Comparison of ENCODE assay signal across 17 cellular contexts in genomic region chr5:14464101-14464500, GRCh38.
DNase-seq lines count a peak whose midpoint lies in the region; ATAC-seq, FAIRE-seq and TF ChIP-seq lines count a peak whose summit lies in the region.
"Had no signal": no experiment of that assay in that cellular context is flagged by ENCODE, and none has a peak within 500 bp of the region (broad histone marks: within the 10 kb centered on the region; RNA-seq: fewer than 3 reads in every experiment).

No MANE protein-coding gene starts in this region.

- no peak overlapping the region for H3K18ac ChIP-seq in H9 (ENCODE audit: insufficient read length, low read depth, low read length)

- TF ChIP-seq CTCF in GM23338 (conservative IDR thresholded peaks at IDR 0.05; ENCODE audit: low read depth in 2 of 2): no peak
- TF ChIP-seq CTCF in endothelial cell of umbilical vein (IDR thresholded peaks at IDR 0.05; ENCODE audit: extremely low read depth in 1 of 2, insufficient read depth in 1 of 2, low read depth in 1 of 2, low read length in 2 of 2): no peak
- no peak for TF ChIP-seq CTCF in omental fat pad (IDR thresholded peaks at IDR 0.05)
- no peak for TF ChIP-seq CTCF in H9 (conservative IDR thresholded peaks at IDR 0.05)

- no peak for TF ChIP-seq POLR2A in endothelial cell of umbilical vein (IDR thresholded peaks at IDR 0.05; ENCODE audit: low read depth, low read length)

- H4K91ac ChIP-seq in H9 (ENCODE audit: insufficient read length, low read depth, low read length): no peak overlapping the region

- H3K9ac ChIP-seq in endothelial cell of umbilical vein (replicated peaks; ENCODE audit: extremely low read depth, insufficient read depth, low read length) (peak overlapping the region; percentile 22), H9 (ENCODE audit: extremely low read depth, insufficient read length, low read length) (no peak overlapping the region)

- POLR2A ChIA-PET in endothelial cell of umbilical vein (lab: Charles Lee): no interaction called here

- no peak overlapping the region for H2AK5ac ChIP-seq in H9 (ENCODE audit: insufficient read length, low read length)

- H3K79me2 ChIP-seq in GM23338 (replicated peaks; ENCODE audit: insufficient read depth): no peaks in the 10 kb centered on the region
- no peaks in the 10 kb centered on the region for H3K79me2 ChIP-seq in endothelial cell of umbilical vein (ENCODE audit: control insufficient read depth, insufficient read depth, low read length)
- H3K79me2 ChIP-seq in H9 (ENCODE audit: insufficient read depth, low read length): no peaks in the 10 kb centered on the region

- H3K27ac ChIP-seq in GM23338 (ENCODE audit: low read depth) (no peak overlapping the region), endothelial cell of umbilical vein (ENCODE audit: insufficient read depth, low read depth, low read length) (peak overlapping the region; percentile 71), H9 (ENCODE audit: insufficient read length, low read depth, low read length) (no peak overlapping the region)

- no peak overlapping the region for H4K8ac ChIP-seq in H9 (replicated peaks; ENCODE audit: insufficient read length, low read depth, low read length)

- no peaks in the 10 kb centered on the region for H3K27me3 ChIP-seq in GM23338 (ENCODE audit: insufficient read depth)
- no peaks in the 10 kb centered on the region for H3K27me3 ChIP-seq in endothelial cell of umbilical vein (ENCODE audit: control insufficient read depth in 2 of 2, insufficient read depth in 2 of 2, low read length in 2 of 2)
- no peaks in the 10 kb centered on the region for H3K27me3 ChIP-seq in H9 (ENCODE audit: insufficient read depth, low read length)
- H3K27me3 ChIP-seq: tibial nerve had no signal

- H3K23me2 ChIP-seq in H9 (ENCODE audit: insufficient read length, low read depth, low read length, poor library complexity, severe bottlenecking): no peaks in the 10 kb centered on the region

- WGBS in H9 (ENCODE audit: extremely low coverage, insufficient read length, low lambda C conversion rate): no CpG with 5 or more reads among the region's 3 CpGs

- no peak for ATAC-seq in GM23338
- peak; percentile 81 for ATAC-seq in omental fat pad (ENCODE audit: low FRiP score)
- ATAC-seq in stimulated activated memory B cell treated with anti-CD40 and anti-IgM and Interleukin-4, amounts not matched to agents 10 μg/mL and 1 μg/mL and 100 μg/mL, for 72 hours: no peak
- no peak for ATAC-seq in GM18858 (IDR thresholded peaks at IDR 0.05; ENCODE audit: unreplicated experiment)
- no peak for ATAC-seq in activated T-helper 17 cell treated with anti-CD3 and anti-CD28 coated beads, Interleukin-2, amount 50 U/mL, for 72 hours (replicated peaks)
- ATAC-seq: activated CD8-positive, alpha-beta memory T cell treated with anti-CD3 and anti-CD28 coated beads, Interleukin-2, amount 10 ng/mL, durations not matched to agents 7 days and 5 days; CD8-positive, alpha-beta T cell had no signal

- no peak overlapping the region for H2AFZ ChIP-seq in GM23338
- no peak overlapping the region for H2AFZ ChIP-seq in endothelial cell of umbilical vein (ENCODE audit: low read depth, low read length)
- H2AFZ ChIP-seq in H9 (ENCODE audit: low read length): no peak overlapping the region

- H3K4me1 ChIP-seq in GM23338 (ENCODE audit: insufficient read depth) (peaks cover 10% of the 10 kb centered on the region), endothelial cell of umbilical vein (ENCODE audit: control insufficient read depth, extremely low read depth, insufficient read depth, low read length) (peaks cover 25% of the 10 kb centered on the region), H9 (ENCODE audit: insufficient read depth, low read length) (no peaks in the 10 kb centered on the region; the same call in 1 of the 2 replicates)

- no peak overlapping the region for H3K23ac ChIP-seq in H9 (ENCODE audit: insufficient read length, low read depth, low read length)

- no peak for DNase-seq in GM23338 (ENCODE audit: low spot score)
- peak; percentile 86 for DNase-seq in NCI-H748 treated with DMSO at 0.1 percent for 48 hours (lab: John Stamatoyannopoulos, UW)
- no peak for DNase-seq in endothelial cell of umbilical vein (ENCODE audit: low read depth, low spot score)
- DNase-seq in omental fat pad (ENCODE audit: low spot score): no peak
- DNase-seq in H9: no peak
- DNase-seq: activated B cell treated with CpG ODN at 0.5 μM for 24 hours; activated CD8-positive, alpha-beta memory T cell treated with anti-CD3 and anti-CD28 coated beads, Interleukin-2, amount 10 ng/mL, durations not matched to agents 7 days and 5 days; activated naive CD4-positive, alpha-beta T cell treated with Interleukin-2 at 50 U/mL for 16 hours; CD8-positive, alpha-beta T cell; effector memory CD4-positive, alpha-beta T cell; naive B cell; NCI-H1048; stimulated activated CD4-positive, alpha-beta T cell treated with anti-CD3 and anti-CD28 coated beads, Interleukin-2, amount 100 ng/mL, for 24 hours had no signal

- H2BK20ac ChIP-seq in H9 (ENCODE audit: low read depth, low read length, poor library complexity, severe bottlenecking): no peak overlapping the region

- H4K5ac ChIP-seq in H9 (ENCODE audit: insufficient read length, low read depth, low read length): no peak overlapping the region

- no peak overlapping the region for H2BK12ac ChIP-seq in H9 (ENCODE audit: insufficient read length, low read depth, low read length)

- H3K9me2 ChIP-seq in GM23338 (ENCODE audit: insufficient read depth): no peaks in the 10 kb centered on the region

- H3F3A ChIP-seq in GM23338 (replicated peaks; ENCODE audit: low read depth): no peaks in the 10 kb centered on the region

- no peaks in the 10 kb centered on the region for H3K9me3 Mint-ChIP-seq in GM23338
- H3K9me3 Mint-ChIP-seq in stimulated activated memory B cell treated with anti-CD40 and anti-IgM and Interleukin-4, amounts not matched to agents 10 μg/mL and 1 μg/mL and 100 μg/mL, for 72 hours: no peaks in the 10 kb centered on the region
- no peaks in the 10 kb centered on the region for H3K9me3 Mint-ChIP-seq in activated T-helper 17 cell treated with anti-CD3 and anti-CD28 coated beads, Interleukin-2, amount 50 U/mL, for 72 hours
- no peaks in the 10 kb centered on the region for H3K9me3 Mint-ChIP-seq in H9
- H3K9me3 Mint-ChIP-seq: activated B cell treated with CpG ODN at 0.5 μM for 24 hours; CD8-positive, alpha-beta T cell; naive B cell had no signal

- H3K4me3 Mint-ChIP-seq in GM23338: no peak overlapping the region
- no peak overlapping the region for H3K4me3 Mint-ChIP-seq in stimulated activated memory B cell treated with anti-CD40 and anti-IgM and Interleukin-4, amounts not matched to agents 10 μg/mL and 1 μg/mL and 100 μg/mL, for 72 hours
- H3K4me3 Mint-ChIP-seq in activated T-helper 17 cell treated with anti-CD3 and anti-CD28 coated beads, Interleukin-2, amount 50 U/mL, for 72 hours: no peak overlapping the region
- H3K4me3 Mint-ChIP-seq in H9: no peak overlapping the region
- H3K4me3 Mint-ChIP-seq: activated B cell treated with CpG ODN at 0.5 μM for 24 hours; activated CD8-positive, alpha-beta memory T cell treated with anti-CD3 and anti-CD28 coated beads, Interleukin-2, amount 10 ng/mL, durations not matched to agents 7 days and 5 days; CD8-positive, alpha-beta T cell; naive B cell had no signal

- H3K79me1 ChIP-seq in H9 (ENCODE audit: insufficient read depth, low read depth, low read length, poor library complexity, severe bottlenecking): no peaks in the 10 kb centered on the region

- H3K36me3 Mint-ChIP-seq in GM23338 (ENCODE audit: low read depth) (peaks cover 32% of the 10 kb centered on the region), H9 (ENCODE audit: insufficient read depth in 1 of 3, low read depth in 3 of 3) (peaks cover 12 to 51% (median 50%) of the 10 kb centered on the region in 3 experiments; a peak in 6 of 7 replicates)
- peaks cover 79% of the 10 kb centered on the region for H3K36me3 Mint-ChIP-seq in stimulated activated memory B cell treated with anti-CD40 and anti-IgM and Interleukin-4, amounts not matched to agents 10 μg/mL and 1 μg/mL and 100 μg/mL, for 72 hours
- no peaks in the 10 kb centered on the region for H3K36me3 Mint-ChIP-seq in activated T-helper 17 cell treated with anti-CD3 and anti-CD28 coated beads, Interleukin-2, amount 50 U/mL, for 72 hours (ENCODE audit: low read depth)
- H3K36me3 Mint-ChIP-seq: activated CD8-positive, alpha-beta memory T cell treated with anti-CD3 and anti-CD28 coated beads, Interleukin-2, amount 10 ng/mL, durations not matched to agents 7 days and 5 days; CD8-positive, alpha-beta T cell had no signal

- dilution Hi-C loops in endothelial cell of umbilical vein (cut with MboI; ENCODE audit: extremely low pct_ligation_motif_present, low sequenced_read_pairs): no loop called here

- H3K27me3 Mint-ChIP-seq in GM23338 (ENCODE audit: insufficient read depth, low read depth, poor library complexity) (peaks cover 3% of the 10 kb centered on the region), H9 (ENCODE audit: low read depth) (no peaks in the 10 kb centered on the region)
- H3K27me3 Mint-ChIP-seq in stimulated activated memory B cell treated with anti-CD40 and anti-IgM and Interleukin-4, amounts not matched to agents 10 μg/mL and 1 μg/mL and 100 μg/mL, for 72 hours: no peaks in the 10 kb centered on the region
- H3K27me3 Mint-ChIP-seq in activated T-helper 17 cell treated with anti-CD3 and anti-CD28 coated beads, Interleukin-2, amount 50 U/mL, for 72 hours: no peaks in the 10 kb centered on the region
- H3K27me3 Mint-ChIP-seq: activated B cell treated with CpG ODN at 0.5 μM for 24 hours, naive B cell had no signal

- CTCF ChIA-PET in endothelial cell of umbilical vein (lab: Charles Lee): interaction anchor here (0.9 to 2.4 kb wide), 5 partner anchors 9 to 184 kb away, joined by 3 to 8 read pairs (median 4); no protein-coding TSS in a partner anchor

- H3K4me1 Mint-ChIP-seq in GM23338 (peaks cover 10% of the 10 kb centered on the region), H9 (peaks cover 8 to 9% of the 10 kb centered on the region in 2 experiments)
- H3K4me1 Mint-ChIP-seq in stimulated activated memory B cell treated with anti-CD40 and anti-IgM and Interleukin-4, amounts not matched to agents 10 μg/mL and 1 μg/mL and 100 μg/mL, for 72 hours: no peaks in the 10 kb centered on the region
- peaks cover 4% of the 10 kb centered on the region for H3K4me1 Mint-ChIP-seq in activated T-helper 17 cell treated with anti-CD3 and anti-CD28 coated beads, Interleukin-2, amount 50 U/mL, for 72 hours
- H3K4me1 Mint-ChIP-seq: activated B cell treated with CpG ODN at 0.5 μM for 24 hours; activated CD8-positive, alpha-beta memory T cell treated with anti-CD3 and anti-CD28 coated beads, Interleukin-2, amount 10 ng/mL, durations not matched to agents 7 days and 5 days; naive B cell had no signal

- H3K4me3 ChIP-seq in GM23338 (no peak overlapping the region), endothelial cell of umbilical vein (replicated peaks in 1 of 3; ENCODE audit: insufficient read depth in 1 of 3, low read depth in 1 of 3, low read length in 3 of 3) (no peak overlapping the region)
- H3K4me3 ChIP-seq: tibial nerve had no signal

- H3K36me3 ChIP-seq in GM23338 (ENCODE audit: insufficient read depth) (peaks cover 11% of the 10 kb centered on the region), endothelial cell of umbilical vein (ENCODE audit: control insufficient read depth in 2 of 2, extremely low read depth in 1 of 2, insufficient read depth in 2 of 2, low read length in 2 of 2) (peaks cover 17 to 26% of the 10 kb centered on the region in 2 experiments)

- H3K4ac ChIP-seq in H9 (ENCODE audit: low read depth, low read length): no peak overlapping the region

- H3K56ac ChIP-seq in H9 (ENCODE audit: insufficient read length, low read depth, low read length): no peak overlapping the region

- H2BK15ac ChIP-seq in H9 (ENCODE audit: low read depth, low read length): no peak overlapping the region

- H3K9me3 ChIP-seq in endothelial cell of umbilical vein (replicated peaks; ENCODE audit: control insufficient read depth, insufficient read depth, low read length) (no peaks in the 10 kb centered on the region), H9 (ENCODE audit: control insufficient read depth, low read depth, low read length) (no peaks in the 10 kb centered on the region)
- H3K9me3 ChIP-seq: tibial nerve had no signal

- H2BK5ac ChIP-seq in H9 (ENCODE audit: insufficient read length, low read length): no peak overlapping the region

- H4K20me1 ChIP-seq in GM23338 (replicated peaks; ENCODE audit: insufficient read depth) (no peaks in the 10 kb centered on the region), endothelial cell of umbilical vein (replicated peaks; ENCODE audit: control insufficient read depth, extremely low read depth, insufficient read depth, low read length) (no peaks in the 10 kb centered on the region), H9 (ENCODE audit: control insufficient read depth, insufficient read depth, insufficient read length) (no peaks in the 10 kb centered on the region)

- H3K9me1 ChIP-seq in endothelial cell of umbilical vein (replicated peaks; ENCODE audit: control insufficient read depth, extremely low read depth, insufficient read depth, low read length): no peaks in the 10 kb centered on the region

- no peak overlapping the region for H3K14ac ChIP-seq in H9 (ENCODE audit: insufficient read depth, low read length)

- H3T11ph ChIP-seq in H9 (ENCODE audit: low read length): no peak overlapping the region

- H3K4me2 ChIP-seq in GM23338 (no peak overlapping the region), endothelial cell of umbilical vein (ENCODE audit: insufficient read depth, low read length) (peak overlapping the region; percentile 5), H9 (ENCODE audit: insufficient read depth, insufficient read length, low read length) (no peak overlapping the region)

- no peak overlapping the region for H2BK120ac ChIP-seq in H9 (ENCODE audit: low read depth, low read length, poor library complexity, severe bottlenecking)

- TSS peak; percentile 8 for BruUV-seq in endothelial cell of umbilical vein (replicated peaks; lab: Mats Ljungman, UMichigan)

- intact Hi-C loops in endothelial cell of umbilical vein (cut with micrococcal nuclease): loop anchor here (5.0 kb wide), 1 partner anchor 67 kb away; no protein-coding TSS in a partner anchor

- FAIRE-seq in endothelial cell of umbilical vein (lab: Jason Lieb, UNC): no peak

- H3K27ac Mint-ChIP-seq in GM23338 (0 out of 2 replicates have a peak overlapping the region, but pooled peaks have one; percentile 0), H9 (peak overlapping the region in 1 of 3 experiments; percentile 31; a peak in 1 of 7 replicates)
- no peak overlapping the region for H3K27ac Mint-ChIP-seq in stimulated activated memory B cell treated with anti-CD40 and anti-IgM and Interleukin-4, amounts not matched to agents 10 μg/mL and 1 μg/mL and 100 μg/mL, for 72 hours
- H3K27ac Mint-ChIP-seq in activated T-helper 17 cell treated with anti-CD3 and anti-CD28 coated beads, Interleukin-2, amount 50 U/mL, for 72 hours: no peak overlapping the region
- H3K27ac Mint-ChIP-seq: activated B cell treated with CpG ODN at 0.5 μM for 24 hours; activated CD8-positive, alpha-beta memory T cell treated with anti-CD3 and anti-CD28 coated beads, Interleukin-2, amount 10 ng/mL, durations not matched to agents 7 days and 5 days; CD8-positive, alpha-beta T cell had no signal
